Comparison of ENCODE assay signal across 8 cellular contexts in the genomic region with DNA sequence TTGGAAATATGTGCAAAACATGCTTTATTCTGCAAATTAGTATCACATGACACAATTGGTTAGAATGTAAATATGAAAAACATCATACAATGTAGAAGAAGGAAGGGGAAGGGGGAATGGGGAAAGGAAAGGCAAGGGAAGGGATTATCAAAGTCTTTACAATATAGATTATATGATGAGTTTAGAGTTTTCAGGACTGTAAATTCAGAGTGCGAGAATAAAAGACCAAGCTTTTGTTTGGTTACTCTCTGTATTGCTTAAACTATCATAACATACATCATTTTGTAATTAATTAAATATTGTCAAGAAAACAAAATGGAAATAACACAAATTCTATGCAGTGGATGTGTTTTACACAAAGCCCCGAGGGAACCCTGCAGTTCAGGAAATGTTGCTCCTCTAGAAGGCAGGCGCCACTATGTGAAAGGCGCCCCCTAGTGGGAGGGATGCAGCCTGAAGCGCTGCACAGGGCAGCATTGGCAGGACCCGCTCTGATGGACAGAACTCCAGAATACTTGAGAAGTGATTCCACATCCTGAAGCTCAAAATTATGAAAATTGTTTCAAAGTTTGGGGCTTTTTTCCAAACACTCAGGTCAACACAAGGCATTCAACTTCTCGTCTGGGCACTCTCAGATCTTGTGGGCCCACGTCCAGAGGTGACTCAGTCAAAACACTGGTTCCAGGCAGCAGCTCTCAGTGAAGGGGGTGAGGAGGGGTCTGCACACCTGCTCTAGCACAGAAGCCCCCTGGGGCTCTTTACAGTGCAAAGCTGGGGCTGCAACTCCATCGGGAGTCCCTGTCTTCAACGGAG. TPM values are rescaled to one million over a fixed set of nuclear protein-coding genes. Genes with fewer than 3 reads are reported as not detected.
DNase-seq lines count a peak whose midpoint lies in the region; ATAC-seq, FAIRE-seq and TF ChIP-seq lines count a peak whose summit lies in the region.

No MANE protein-coding gene starts in this region.

- H3K27ac ChIP-seq in ovary (no peak overlapping the region), tibial artery (no peak overlapping the region)

- H3K4me3 ChIP-seq in ovary: no peak overlapping the region
- H3K4me3 ChIP-seq in tibial artery: no peak overlapping the region

- H3K9me3 ChIP-seq in ovary (no peaks in the 10 kb centered on the region), tibial artery (no peaks in the 10 kb centered on the region)

- H3K4me1 ChIP-seq in ovary (ENCODE audit: insufficient read depth) (no peaks in the 10 kb centered on the region), tibial artery (no peaks in the 10 kb centered on the region)

- 31 to 33% (median 32%) methylated on average over 10 of the region's 10 CpGs for WGBS in ovary, 3 donors

- H3K27me3 ChIP-seq in ovary: no peaks in the 10 kb centered on the region
- H3K27me3 ChIP-seq in tibial artery: no peaks in the 10 kb centered on the region

- TF ChIP-seq POLR2A in ovary (IDR thresholded peaks at IDR 0.05): no peak

- intact Hi-C loops in ovary (cut with DNase I): no loop called here
- intact Hi-C loops in tibial artery (cut with DNase I; ENCODE audit: low total_unique reads): no loop called here

- no peak for TF ChIP-seq EP300 in ovary (IDR thresholded peaks at IDR 0.05)

- TF ChIP-seq CTCF in ovary (IDR thresholded peaks at IDR 0.05): peak; percentile 16 to 47 (median 23)
- TF ChIP-seq CTCF in tibial artery (IDR thresholded peaks at IDR 0.05): peak; percentile 79 to 83

- H3K36me3 ChIP-seq in ovary (no peaks in the 10 kb centered on the region), tibial artery (peaks cover 0 to 5% (median 0%) of the 10 kb centered on the region in 3 donors)

- ATAC-seq in GM19397 (IDR thresholded peaks at IDR 0.05; ENCODE audit: unreplicated experiment): peak; percentile 75

- DNase-seq in CMK (ENCODE audit: low read depth) (peak; percentile 44), HPDE6-E6E7 (ENCODE audit: extremely low spot score) (peak; percentile 54), RPMI8226 (peak; percentile 78), frontal cortex (ENCODE audit: low spot score in 2 of 2) (peak; percentile 22 to 42), ovary (peak; percentile 30 to 67 (median 66)), tibial artery (peak; percentile 75 to 78)
- DNase-seq in activated T-helper 9 cell treated with anti-CD3 and anti-CD28 coated beads, Interleukin-2, amount 50 U/mL, for 16 hours (ENCODE audit: low read depth): peak; percentile 45

- FAIRE-seq in frontal cortex (lab: Jason Lieb, UNC): no peak

RNA-seq across cellular contexts. Expression of a gene that starts 31.6 kb away (rescaled TPM):
- total RNA-seq in frontal cortex: 6.1 TPM
- total RNA-seq in ovary: 10 to 100 TPM in 6 of 7 donors, 1 to 10 TPM in 1; 9.3 to 20.4 (median 12.0) TPM
- 10 to 100 TPM; 11.8 to 55.7 TPM for polyA plus RNA-seq in ovary
